In the genomic region with DNA sequence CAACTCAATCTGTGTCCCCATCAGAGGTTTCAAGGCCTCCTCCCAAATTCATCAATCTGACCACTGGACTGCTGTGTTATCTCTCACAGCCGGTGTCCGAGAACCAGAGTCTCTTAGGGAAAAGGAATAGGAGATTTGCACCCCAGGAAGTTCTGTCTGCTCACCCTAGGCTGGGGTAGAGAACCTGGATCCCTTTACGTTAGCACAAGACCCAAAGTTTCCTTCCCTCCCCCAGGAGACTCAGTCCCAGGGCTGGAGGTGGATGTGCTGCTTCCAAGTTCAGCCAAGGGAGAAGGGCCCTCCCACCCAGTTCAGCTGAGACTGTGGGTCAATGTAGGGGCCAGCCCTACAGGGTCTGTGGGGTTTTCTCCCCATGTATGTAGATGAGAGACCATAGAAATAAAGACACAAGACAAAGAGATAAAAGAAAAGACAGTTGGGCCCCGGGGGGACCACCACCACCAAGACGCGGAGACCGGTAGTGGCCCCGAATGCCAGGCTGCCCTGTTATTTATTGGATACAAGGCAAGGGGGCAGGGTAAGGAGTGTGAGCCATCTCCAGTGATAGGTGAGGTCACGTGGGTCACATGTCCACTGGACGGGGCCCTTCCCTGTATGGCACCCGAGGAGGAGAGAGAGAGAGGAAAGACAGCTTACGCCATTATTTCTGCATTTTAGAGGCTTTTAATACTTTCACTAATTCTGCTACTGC, we compare ENCODE assay signal across 9 cellular contexts. TPM values are rescaled to one million over a fixed set of nuclear protein-coding genes. Genes with fewer than 3 reads are reported as not detected.
A peak's percentile ranks its signal among the peaks of the same experiment; 100 is the strongest.
DNase-seq lines count a peak whose midpoint lies in the region; ATAC-seq, FAIRE-seq and TF ChIP-seq lines count a peak whose summit lies in the region.
"Had no signal": no experiment of that assay in that cellular context is flagged by ENCODE, and none has a peak within 500 bp of the region (broad histone marks: within the 10 kb centered on the region; RNA-seq: fewer than 3 reads in every experiment).

No MANE protein-coding gene starts in this region.

- ATAC-seq in activated B cell treated with CpG ODN at 0.5 μM for 24 hours (ENCODE audit: low read depth) (no peak), HG02870 (IDR thresholded peaks at IDR 0.05; ENCODE audit: unreplicated experiment) (no peak)
- no peak for ATAC-seq in stimulated activated naive CD8-positive, alpha-beta T cell treated with anti-CD3 and anti-CD28 coated beads, Interleukin-15, amount 100 ng/mL, for 72 hours
- no peak for ATAC-seq in activated CD4-positive, CD25-positive, alpha-beta regulatory T cell treated with anti-CD3 and anti-CD28 coated beads, Interleukin-2, amount 50 U/mL, for 24 hours

- H3K36me3 Mint-ChIP-seq in activated naive CD4-positive, alpha-beta T cell treated with anti-CD3 and anti-CD28 coated beads for 36 hours (ENCODE audit: low read depth) = no peaks in the 10 kb centered on the region
- no peaks in the 10 kb centered on the region for H3K36me3 Mint-ChIP-seq in activated B cell treated with CpG ODN at 0.5 μM for 24 hours (ENCODE audit: low read depth)

- POLR2A ChIA-PET in activated B cell treated with CpG ODN at 0.5 μM for 24 hours (lab: Charles Lee) = interaction anchor here (1.0 to 1.4 kb wide), 2 partner anchors 30 to 118 kb away, joined by 3 to 5 read pairs; a partner anchor contains a TSS

- no peak for FAIRE-seq in kidney (lab: Jason Lieb, UNC)
- FAIRE-seq: frontal cortex had no signal

- H3K9me3 Mint-ChIP-seq in activated naive CD4-positive, alpha-beta T cell treated with anti-CD3 and anti-CD28 coated beads for 36 hours = no peaks in the 10 kb centered on the region
- H3K9me3 Mint-ChIP-seq in activated B cell treated with CpG ODN at 0.5 μM for 24 hours = no peaks in the 10 kb centered on the region
- no peaks in the 10 kb centered on the region for H3K9me3 Mint-ChIP-seq in stimulated activated naive CD8-positive, alpha-beta T cell treated with anti-CD3 and anti-CD28 coated beads, Interleukin-15, amount 100 ng/mL, for 72 hours

- CTCF ChIA-PET in activated naive CD4-positive, alpha-beta T cell treated with anti-CD3 and anti-CD28 coated beads for 36 hours (lab: Charles Lee) = interaction anchor here (0.9 to 2.1 kb wide), 7 partner anchors 9 to 64 kb away, joined by 3 to 7 read pairs (median 3); a partner anchor contains a TSS
- CTCF ChIA-PET in activated B cell treated with CpG ODN at 0.5 μM for 24 hours (lab: Charles Lee) = interaction anchor here (1.0 to 1.4 kb wide), 8 partner anchors 8 to 134 kb away, joined by 3 to 10 read pairs (median 4); no protein-coding TSS in a partner anchor

- H3K4me1 Mint-ChIP-seq in activated naive CD4-positive, alpha-beta T cell treated with anti-CD3 and anti-CD28 coated beads for 36 hours (ENCODE audit: low read depth) = peaks cover 7% of the 10 kb centered on the region
- H3K4me1 Mint-ChIP-seq in activated B cell treated with CpG ODN at 0.5 μM for 24 hours = peaks cover 12% of the 10 kb centered on the region
- H3K4me1 Mint-ChIP-seq in stimulated activated naive CD8-positive, alpha-beta T cell treated with anti-CD3 and anti-CD28 coated beads, Interleukin-15, amount 100 ng/mL, for 72 hours = peaks cover 25% of the 10 kb centered on the region

- no peaks in the 10 kb centered on the region for H3K4me1 ChIP-seq in kidney (ENCODE audit: control insufficient read depth in 1 of 2, insufficient read depth in 1 of 2, low read depth in 1 of 2, low read length in 2 of 2)

- TF ChIP-seq CTCF in activated B cell treated with CpG ODN at 0.5 μM for 24 hours (IDR thresholded peaks at IDR 0.05) = no peak
- TF ChIP-seq CTCF in kidney (IDR thresholded peaks at IDR 0.05; ENCODE audit: borderline replicate concordance, extremely low read depth, insufficient read depth) = no peak

- intact Hi-C loops in activated naive CD4-positive, alpha-beta T cell treated with anti-CD3 and anti-CD28 coated beads for 36 hours (cut with micrococcal nuclease) = no loop called here
- intact Hi-C loops in activated B cell treated with CpG ODN at 0.5 μM for 24 hours (cut with micrococcal nuclease) (no loop called here), kidney (cut with DNase I) (no loop called here)

- peak overlapping the region in 1 of 2 donors; percentile 13 for H3K4me3 ChIP-seq in kidney (ENCODE audit: low read length in 2 of 2)

- no peak overlapping the region for H3K27ac ChIP-seq in kidney (ENCODE audit: low read depth in 2 of 2, low read length in 2 of 2)

- peak overlapping the region; percentile 61 for H3K27ac Mint-ChIP-seq in activated naive CD4-positive, alpha-beta T cell treated with anti-CD3 and anti-CD28 coated beads for 36 hours
- H3K27ac Mint-ChIP-seq in activated B cell treated with CpG ODN at 0.5 μM for 24 hours = peak overlapping the region; percentile 53
- peak overlapping the region; percentile 70 to 95 for H3K27ac Mint-ChIP-seq in stimulated activated naive CD8-positive, alpha-beta T cell treated with anti-CD3 and anti-CD28 coated beads, Interleukin-15, amount 100 ng/mL, for 72 hours

- H3K9me3 ChIP-seq in kidney (ENCODE audit: control insufficient read depth in 1 of 2, low read length in 2 of 2) = no peaks in the 10 kb centered on the region

- peaks cover 4% of the 10 kb centered on the region for H3K27me3 Mint-ChIP-seq in activated naive CD4-positive, alpha-beta T cell treated with anti-CD3 and anti-CD28 coated beads for 36 hours (ENCODE audit: low read depth)
- peaks cover 10% of the 10 kb centered on the region for H3K27me3 Mint-ChIP-seq in activated B cell treated with CpG ODN at 0.5 μM for 24 hours
- H3K27me3 Mint-ChIP-seq in stimulated activated naive CD8-positive, alpha-beta T cell treated with anti-CD3 and anti-CD28 coated beads, Interleukin-15, amount 100 ng/mL, for 72 hours = peaks cover 13% of the 10 kb centered on the region

- peak overlapping the region; percentile 14 for H3K4me3 Mint-ChIP-seq in activated naive CD4-positive, alpha-beta T cell treated with anti-CD3 and anti-CD28 coated beads for 36 hours
- H3K4me3 Mint-ChIP-seq in activated B cell treated with CpG ODN at 0.5 μM for 24 hours = peak overlapping the region; percentile 57
- peak overlapping the region; percentile 57 to 75 for H3K4me3 Mint-ChIP-seq in stimulated activated naive CD8-positive, alpha-beta T cell treated with anti-CD3 and anti-CD28 coated beads, Interleukin-15, amount 100 ng/mL, for 72 hours

- H3K9ac ChIP-seq in kidney (ENCODE audit: low read length in 2 of 2) = peak overlapping the region in 1 of 2 donors; percentile 24

- H3K36me3 ChIP-seq in kidney (ENCODE audit: control insufficient read depth in 1 of 2, insufficient read depth in 2 of 2, low read length in 2 of 2) = no peaks in the 10 kb centered on the region

- no peak for DNase-seq in activated naive CD4-positive, alpha-beta T cell treated with anti-CD3 and anti-CD28 coated beads for 36 hours
- no peak for DNase-seq in activated naive CD4-positive, alpha-beta T cell treated with anti-CD3 and anti-CD28 coated beads, Interleukin-2, amount 50 U/mL, for 16 hours
- no peak for DNase-seq in activated B cell treated with CpG ODN at 0.5 μM for 24 hours
- DNase-seq in kidney = peak; percentile 47
- DNase-seq in stimulated activated naive CD8-positive, alpha-beta T cell treated with anti-CD3 and anti-CD28 coated beads, Interleukin-15, amount 100 ng/mL, for 72 hours = no peak
- DNase-seq in LoVo (ENCODE audit: low spot score) = no peak

RNA-seq across cellular contexts. Expression of a gene that starts 22.7 kb away (rescaled TPM):
- total RNA-seq in activated naive CD4-positive, alpha-beta T cell treated with anti-CD3 and anti-CD28 coated beads for 36 hours = not detected
- not detected in 2 replicates for total RNA-seq in activated B cell treated with CpG ODN at 0.5 μM for 24 hours
- total RNA-seq in kidney = not detected
- not detected for polyA plus RNA-seq in kidney (ENCODE audit: insufficient read depth, low read depth, low replicate concordance)

RNA-seq across cellular contexts. Expression of a gene that starts 30.4 kb away (rescaled TPM):
- total RNA-seq in activated naive CD4-positive, alpha-beta T cell treated with anti-CD3 and anti-CD28 coated beads for 36 hours = 1 to 10 TPM; 6.1 to 6.5 TPM
- total RNA-seq in activated B cell treated with CpG ODN at 0.5 μM for 24 hours (5.6 and 5.7 TPM in 2 replicates), kidney (12.5 TPM)
- 5.6 TPM for polyA plus RNA-seq in kidney (ENCODE audit: insufficient read depth, low read depth, low replicate concordance)

RNA-seq across cellular contexts. Expression of a gene that starts 52.9 kb away (rescaled TPM):
- total RNA-seq in activated naive CD4-positive, alpha-beta T cell treated with anti-CD3 and anti-CD28 coated beads for 36 hours = under 1 TPM in 1 of 2 experiments, not detected in 1; 0.25 TPM
- total RNA-seq in activated B cell treated with CpG ODN at 0.5 μM for 24 hours (not detected in 2 replicates), kidney (12.7 TPM)
- polyA plus RNA-seq in kidney (ENCODE audit: insufficient read depth, low read depth, low replicate concordance) = 14.1 TPM

Comparison
In these comparisons a context has a peak if more than half of its experiments do, and no peak if none do; other contexts are left out.
1. H3K4me3 Mint-ChIP-seq: peak in every context shown above with its lines; median percentile 66 in stimulated activated naive CD8-positive, alpha-beta T cell treated with anti-CD3 and anti-CD28 coated beads, Interleukin-15, amount 100 ng/mL, for 72 hours; 57 in activated B cell treated with CpG ODN at 0.5 μM for 24 hours; 14 in activated naive CD4-positive, alpha-beta T cell treated with anti-CD3 and anti-CD28 coated beads for 36 hours.
2. RNA of a gene that starts 52.9 kb away (total RNA-seq): 12.7 TPM in kidney (single experiment); 0.25 TPM in activated naive CD4-positive, alpha-beta T cell treated with anti-CD3 and anti-CD28 coated beads for 36 hours and not detected in activated B cell treated with CpG ODN at 0.5 μM for 24 hours; every median in the first group is over 10 times any median in the second.
3. Peak in every context shown above with its lines, with median percentiles within 50 percentile points of each other: H3K27ac Mint-ChIP-seq.